In genomic region chr22:46280999-46281623, GRCh38 we compare ENCODE assay signal across 14 cellular contexts. TPM values are rescaled to one million over a fixed set of nuclear protein-coding genes. Genes with fewer than 3 reads are reported as not detected.
DNase-seq lines count a peak whose midpoint lies in the region; ATAC-seq and TF ChIP-seq lines count a peak whose summit lies in the region.
"Had no signal": no experiment of that assay in that cellular context is flagged by ENCODE, and none has a peak within 500 bp of the region (broad histone marks: within the 10 kb centered on the region; RNA-seq: fewer than 3 reads in every experiment).

No MANE protein-coding gene starts in this region.

- H3K27ac ChIP-seq in lung (ENCODE audit: low read depth in 1 of 2, low read length in 1 of 2): no peak overlapping the region

- H3K4me3 ChIP-seq in lung: no peak overlapping the region

- CTCF ChIA-PET in activated CD8-positive, alpha-beta memory T cell treated with anti-CD3 and anti-CD28 coated beads, Interleukin-2, amount 10 ng/mL, durations not matched to agents 7 days and 5 days (lab: Charles Lee): interaction anchor here (0.7 to 1.6 kb wide), 2 partner anchors 13 to 16 kb away, joined by 3 read pairs; partner anchors contain the start of genes GTSE1 and TTC38

- DNase-seq in activated CD8-positive, alpha-beta memory T cell treated with anti-CD3 and anti-CD28 coated beads, Interleukin-2, amount 10 ng/mL, durations not matched to agents 7 days and 5 days: peak; percentile 69
- DNase-seq in activated CD8-positive, alpha-beta memory T cell treated with anti-CD3 and anti-CD28 coated beads, Interleukin-2, amount 50 U/mL, for 4 hours: no peak
- DNase-seq in amygdala (lab: John Stamatoyannopoulos, UW) (peak in 33 of 56 donors; percentile 8 to 75 (median 36)), lung (ENCODE audit: low spot score) (no peak), NCI-H2196 treated with DMSO at 0.1 percent for 48 hours (lab: John Stamatoyannopoulos, UW; ENCODE audit: unreplicated experiment) (no peak)
- peak in 1 of 2 donors; percentile 64 for DNase-seq in stimulated activated effector memory CD8-positive, alpha-beta T cell treated with anti-CD3 and anti-CD28 coated beads, Interleukin-12 subunit alpha, Interleukin-12 subunit beta, amount 100 ng/mL, for 72 hours (ENCODE audit: low spot score in 2 of 2)
- DNase-seq in activated CD4-positive, alpha-beta T cell treated with anti-CD3 and anti-CD28 coated beads, Interleukin-2, amount 50 U/mL, for 1 hour: no peak
- DNase-seq: activated CD8-positive, alpha-beta memory T cell treated with anti-CD3 and anti-CD28 coated beads for 24 hours; DND-41; KBM-7; NCI-H345 had no signal

- no peaks in the 10 kb centered on the region for H3K4me1 ChIP-seq in lung (ENCODE audit: control insufficient read depth in 2 of 2, insufficient read depth in 2 of 2, low read length in 2 of 2)

- H3K36me3 Mint-ChIP-seq in activated CD8-positive, alpha-beta memory T cell treated with anti-CD3 and anti-CD28 coated beads, Interleukin-2, amount 10 ng/mL, durations not matched to agents 7 days and 5 days: peaks cover 50% of the 10 kb centered on the region
- H3K36me3 Mint-ChIP-seq in stimulated activated effector memory CD8-positive, alpha-beta T cell treated with anti-CD3 and anti-CD28 coated beads, Interleukin-12 subunit alpha, Interleukin-12 subunit beta, amount 100 ng/mL, for 72 hours: peaks cover 84% of the 10 kb centered on the region

- no peak for TF ChIP-seq CTCF in lung (IDR thresholded peaks at IDR 0.05; ENCODE audit: control extremely low read depth, extremely low read depth)

- no peaks in the 10 kb centered on the region for H3K9me3 ChIP-seq in lung (ENCODE audit: control insufficient read depth in 2 of 2, insufficient read depth in 1 of 2, low read length in 1 of 2)

- no peaks in the 10 kb centered on the region for H3K27me3 Mint-ChIP-seq in activated CD8-positive, alpha-beta memory T cell treated with anti-CD3 and anti-CD28 coated beads, Interleukin-2, amount 10 ng/mL, durations not matched to agents 7 days and 5 days

- H3K36me3 ChIP-seq in lung (ENCODE audit: control insufficient read depth in 2 of 2, insufficient read depth in 2 of 2, low read length in 2 of 2): peaks cover 16 to 62% of the 10 kb centered on the region in 2 donors

- no peaks in the 10 kb centered on the region for H3K9me3 Mint-ChIP-seq in activated CD8-positive, alpha-beta memory T cell treated with anti-CD3 and anti-CD28 coated beads, Interleukin-2, amount 10 ng/mL, durations not matched to agents 7 days and 5 days (ENCODE audit: low read depth)
- no peaks in the 10 kb centered on the region for H3K9me3 Mint-ChIP-seq in stimulated activated effector memory CD8-positive, alpha-beta T cell treated with anti-CD3 and anti-CD28 coated beads, Interleukin-12 subunit alpha, Interleukin-12 subunit beta, amount 100 ng/mL, for 72 hours

- peak overlapping the region; percentile 67 for H3K27ac Mint-ChIP-seq in activated CD8-positive, alpha-beta memory T cell treated with anti-CD3 and anti-CD28 coated beads, Interleukin-2, amount 10 ng/mL, durations not matched to agents 7 days and 5 days
- H3K27ac Mint-ChIP-seq in stimulated activated effector memory CD8-positive, alpha-beta T cell treated with anti-CD3 and anti-CD28 coated beads, Interleukin-12 subunit alpha, Interleukin-12 subunit beta, amount 100 ng/mL, for 72 hours: peak overlapping the region; percentile 89

- no peaks in the 10 kb centered on the region for H3K27me3 ChIP-seq in lung (ENCODE audit: control insufficient read depth, insufficient read depth)

- 80% methylated on average over 19 of the region's 19 CpGs for WGBS in lung, 2 donors

- H3K4me1 Mint-ChIP-seq in activated CD8-positive, alpha-beta memory T cell treated with anti-CD3 and anti-CD28 coated beads, Interleukin-2, amount 10 ng/mL, durations not matched to agents 7 days and 5 days: peaks cover 22% of the 10 kb centered on the region
- H3K4me1 Mint-ChIP-seq in stimulated activated effector memory CD8-positive, alpha-beta T cell treated with anti-CD3 and anti-CD28 coated beads, Interleukin-12 subunit alpha, Interleukin-12 subunit beta, amount 100 ng/mL, for 72 hours: peaks cover 46% of the 10 kb centered on the region

- ATAC-seq in activated CD8-positive, alpha-beta memory T cell treated with anti-CD3 and anti-CD28 coated beads, Interleukin-2, amount 10 ng/mL, durations not matched to agents 7 days and 5 days: peak; percentile 80
- ATAC-seq in lung (ENCODE audit: insufficient read depth, low FRiP score): peak; percentile 43
- ATAC-seq in stimulated activated effector memory CD8-positive, alpha-beta T cell treated with anti-CD3 and anti-CD28 coated beads, Interleukin-12 subunit alpha, Interleukin-12 subunit beta, amount 100 ng/mL, for 72 hours: peak; percentile 91
- no peak for ATAC-seq in HG02588 (IDR thresholded peaks at IDR 0.05; ENCODE audit: unreplicated experiment)
- ATAC-seq: SK-N-SH treated with all-trans-retinoic acid at 6 μM for 48 hours had no signal

- no peak overlapping the region for H3K4me3 Mint-ChIP-seq in activated CD8-positive, alpha-beta memory T cell treated with anti-CD3 and anti-CD28 coated beads, Interleukin-2, amount 10 ng/mL, durations not matched to agents 7 days and 5 days
- peak overlapping the region; percentile 43 for H3K4me3 Mint-ChIP-seq in stimulated activated effector memory CD8-positive, alpha-beta T cell treated with anti-CD3 and anti-CD28 coated beads, Interleukin-12 subunit alpha, Interleukin-12 subunit beta, amount 100 ng/mL, for 72 hours

RNA-seq across cellular contexts. Expression of gene TTC38, which starts 13.3 kb away (rescaled TPM):
- 10 to 100 TPM; 35.3 to 37.1 TPM for total RNA-seq in activated CD8-positive, alpha-beta memory T cell treated with anti-CD3 and anti-CD28 coated beads, Interleukin-2, amount 10 ng/mL, durations not matched to agents 7 days and 5 days
- total RNA-seq in lung: 10 to 100 TPM; 32.2 to 33.9 TPM
- 10 to 100 TPM; 14.8 to 24.9 TPM for polyA plus RNA-seq in lung

RNA-seq across cellular contexts. Expression of gene GTSE1, which starts 15.6 kb away (rescaled TPM):
- total RNA-seq in activated CD8-positive, alpha-beta memory T cell treated with anti-CD3 and anti-CD28 coated beads, Interleukin-2, amount 10 ng/mL, durations not matched to agents 7 days and 5 days: 100 to 1,000 TPM in 1 of 2 experiments, 10 to 100 TPM in 1; 91.9 to 101 TPM
- 1 to 10 TPM; 1.0 to 2.3 TPM for total RNA-seq in lung
- polyA plus RNA-seq in lung: 1 to 10 TPM; 1.2 to 1.3 TPM

RNA-seq across cellular contexts. Expression of gene PKDREJ, which starts 18.0 kb away (rescaled TPM):
- not detected for total RNA-seq in activated CD8-positive, alpha-beta memory T cell treated with anti-CD3 and anti-CD28 coated beads, Interleukin-2, amount 10 ng/mL, durations not matched to agents 7 days and 5 days
- under 1 TPM; 0.03 to 0.06 TPM for total RNA-seq in lung
- polyA plus RNA-seq in lung: under 1 TPM; 0.02 TPM
- total RNA-seq: osteocyte had no signal

RNA-seq across cellular contexts. Expression of gene CDPF1, which starts 31.0 kb away (rescaled TPM):
- 10 to 100 TPM; 11.0 to 11.1 TPM for total RNA-seq in activated CD8-positive, alpha-beta memory T cell treated with anti-CD3 and anti-CD28 coated beads, Interleukin-2, amount 10 ng/mL, durations not matched to agents 7 days and 5 days
- total RNA-seq in lung: 10 to 100 TPM in 1 of 2 donors, 1 to 10 TPM in 1; 8.9 to 17.2 TPM
- polyA plus RNA-seq in lung: 10 to 100 TPM; 11.6 to 13.2 TPM

RNA-seq across cellular contexts. Expression of gene TRMU, which starts 54.4 kb away (rescaled TPM):
- total RNA-seq in activated CD8-positive, alpha-beta memory T cell treated with anti-CD3 and anti-CD28 coated beads, Interleukin-2, amount 10 ng/mL, durations not matched to agents 7 days and 5 days: 10 to 100 TPM; 86.7 to 89.1 TPM
- total RNA-seq in lung: 10 to 100 TPM; 39.2 to 42.3 TPM
- polyA plus RNA-seq in lung: 10 to 100 TPM; 24.1 to 28.7 TPM

Comparison
In these comparisons a context has a peak if more than half of its experiments do, and no peak if none do; other contexts are left out.
1. DNase-seq: peak in activated CD8-positive, alpha-beta memory T cell treated with anti-CD3 and anti-CD28 coated beads, Interleukin-2, amount 10 ng/mL, durations not matched to agents 7 days and 5 days (single experiment) and amygdala (33 of 56); none in activated CD8-positive, alpha-beta memory T cell treated with anti-CD3 and anti-CD28 coated beads, Interleukin-2, amount 50 U/mL, for 4 hours (single experiment), lung (single experiment), activated CD4-positive, alpha-beta T cell treated with anti-CD3 and anti-CD28 coated beads, Interleukin-2, amount 50 U/mL, for 1 hour (single experiment) and NCI-H2196 treated with DMSO at 0.1 percent for 48 hours (single experiment).
2. RNA of gene GTSE1, which starts 15.6 kb away (total RNA-seq): 91.9 to 101 TPM in activated CD8-positive, alpha-beta memory T cell treated with anti-CD3 and anti-CD28 coated beads, Interleukin-2, amount 10 ng/mL, durations not matched to agents 7 days and 5 days; 1.0 to 2.3 TPM in lung; every median in the first group is over 10 times any median in the second.